Comparison of ENCODE assay signal across 8 cellular contexts in the genomic region with DNA sequence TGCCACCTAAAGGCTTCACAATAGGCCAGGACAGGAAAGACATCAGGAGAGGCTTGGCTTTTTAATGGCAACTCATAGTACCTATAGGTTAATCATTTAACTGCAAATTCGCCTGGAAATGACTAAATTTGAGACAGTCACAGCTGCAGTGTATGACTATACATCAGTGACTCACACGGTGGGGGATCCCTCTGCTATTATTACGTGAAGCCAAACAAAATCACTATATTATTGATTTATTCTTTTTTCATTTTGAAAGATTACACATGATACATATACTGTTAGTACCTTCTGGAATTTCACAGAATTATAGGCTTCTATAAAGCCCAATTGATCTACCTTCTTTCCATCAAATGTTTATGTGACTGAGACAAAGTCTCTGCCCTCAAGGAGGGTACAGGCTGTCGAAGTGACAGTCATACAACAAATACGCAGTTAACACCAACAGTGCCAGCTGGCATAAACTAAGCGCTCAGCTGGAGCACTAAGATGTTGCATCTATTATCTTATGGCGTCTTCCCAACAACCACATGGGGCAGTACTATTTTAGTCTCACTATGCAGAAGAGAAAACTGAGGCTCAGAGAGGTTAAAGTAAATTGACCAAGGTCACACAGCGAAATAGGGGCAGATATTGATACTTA.
DNase-seq lines count a peak whose midpoint lies in the region; ATAC-seq and TF ChIP-seq lines count a peak whose summit lies in the region.

No MANE protein-coding gene starts in this region.

- no peak overlapping the region for H2BK120ac ChIP-seq in neuronal stem cell (ENCODE audit: low read depth, low read length)

- WGBS in SK-N-SH (ENCODE audit: low lambda C conversion rate), result 55% methylated on average over 8 of the region's 8 CpGs
- 53% methylated on average over 8 of the region's 8 CpGs for WGBS in suprapubic skin
- no CpG with 5 or more reads among the region's 8 CpGs for WGBS in neuronal stem cell (ENCODE audit: extremely low coverage in 2 of 2, insufficient read length in 2 of 2, insufficient replicate concordance in 1 of 2), 2 donors

- no peak overlapping the region for H4K8ac ChIP-seq in neuronal stem cell (ENCODE audit: low read depth, low read length)

- H2AK5ac ChIP-seq in neuronal stem cell (ENCODE audit: low read depth, low read length), result no peak overlapping the region

- H3F3A ChIP-seq in SK-N-SH (replicated peaks; ENCODE audit: insufficient read depth), result peaks cover 6% of the 10 kb centered on the region

- H3K36me3 ChIP-seq in SK-N-SH (replicated peaks in 1 of 2; ENCODE audit: control insufficient read depth in 1 of 2, insufficient read depth in 2 of 2, low read length in 1 of 2), result no peaks in the 10 kb centered on the region
- no peaks in the 10 kb centered on the region for H3K36me3 ChIP-seq in suprapubic skin
- H3K36me3 ChIP-seq in neuronal stem cell (replicated peaks in 1 of 2; ENCODE audit: control insufficient read depth in 2 of 2, insufficient read depth in 2 of 2, low read length in 2 of 2), result no peaks in the 10 kb centered on the region

- H3K14ac ChIP-seq in neuronal stem cell (ENCODE audit: low read length), result no peak overlapping the region

- ATAC-seq in SK-N-SH treated with all-trans-retinoic acid at 6 μM for 48 hours (no peak), HG02970 (IDR thresholded peaks at IDR 0.05; ENCODE audit: low FRiP score, unreplicated experiment) (peak; percentile 80)
- peak; percentile 68 for ATAC-seq in activated CD8-positive, alpha-beta T cell treated with anti-CD3 and anti-CD28 coated beads for 36 hours

- peak overlapping the region; percentile 45 for H3K4me3 Mint-ChIP-seq in activated CD8-positive, alpha-beta T cell treated with anti-CD3 and anti-CD28 coated beads for 36 hours
- peak overlapping the region; percentile 8 for H3K4me3 Mint-ChIP-seq in progenitor cell of endocrine pancreas (ENCODE audit: low read depth)

- no peaks in the 10 kb centered on the region for H4K20me1 ChIP-seq in SK-N-SH (ENCODE audit: insufficient read depth)

- H3K4me1 Mint-ChIP-seq in activated CD8-positive, alpha-beta T cell treated with anti-CD3 and anti-CD28 coated beads for 36 hours (ENCODE audit: low read depth), result peaks cover 65% of the 10 kb centered on the region
- H3K4me1 Mint-ChIP-seq in progenitor cell of endocrine pancreas (ENCODE audit: low read depth), result peaks cover 33% of the 10 kb centered on the region

- no peak overlapping the region for H2BK15ac ChIP-seq in neuronal stem cell (ENCODE audit: low read length)

- H2BK5ac ChIP-seq in neuronal stem cell (ENCODE audit: low read length), result no peak overlapping the region

- H3K27me3 ChIP-seq in SK-N-SH (ENCODE audit: insufficient read depth) (no peaks in the 10 kb centered on the region), suprapubic skin (no peaks in the 10 kb centered on the region), neuronal stem cell (ENCODE audit: control insufficient read depth in 3 of 3, insufficient read depth in 3 of 3, low read depth in 1 of 3, low read length in 3 of 3) (no peaks in the 10 kb centered on the region)

- no peak overlapping the region for H3K9ac ChIP-seq in SK-N-SH
- no peak overlapping the region for H3K9ac ChIP-seq in neuronal stem cell (ENCODE audit: low read depth, low read length, poor library complexity)

- intact Hi-C loops in activated CD8-positive, alpha-beta T cell treated with anti-CD3 and anti-CD28 coated beads for 36 hours (cut with micrococcal nuclease), result no loop called here

- H3K9me3 ChIP-seq in SK-N-SH, result no peaks in the 10 kb centered on the region
- no peaks in the 10 kb centered on the region for H3K9me3 ChIP-seq in suprapubic skin
- no peaks in the 10 kb centered on the region for H3K9me3 ChIP-seq in neuronal stem cell (replicated peaks in 1 of 2; ENCODE audit: control insufficient read depth in 2 of 2, insufficient read depth in 1 of 2, low read depth in 1 of 2, low read length in 2 of 2)

- H3K9me3 Mint-ChIP-seq in activated CD8-positive, alpha-beta T cell treated with anti-CD3 and anti-CD28 coated beads for 36 hours, result peaks cover 3% of the 10 kb centered on the region
- no peaks in the 10 kb centered on the region for H3K9me3 Mint-ChIP-seq in progenitor cell of endocrine pancreas (ENCODE audit: low read depth)

- no peaks in the 10 kb centered on the region for H3K9me2 ChIP-seq in SK-N-SH

- no peak for TF ChIP-seq EP300 in SK-N-SH (IDR thresholded peaks at IDR 0.05; ENCODE audit: borderline replicate concordance in 1 of 2, low read depth in 1 of 2, low read length in 1 of 2)
- TF ChIP-seq EP300 in suprapubic skin (IDR thresholded peaks at IDR 0.05), result no peak

- no peaks in the 10 kb centered on the region for H3K27me3 Mint-ChIP-seq in activated CD8-positive, alpha-beta T cell treated with anti-CD3 and anti-CD28 coated beads for 36 hours
- no peaks in the 10 kb centered on the region for H3K27me3 Mint-ChIP-seq in progenitor cell of endocrine pancreas

- H3K27ac ChIP-seq in SK-N-SH (ENCODE audit: low read depth in 2 of 2, low read length in 1 of 2) (no peak overlapping the region), suprapubic skin (no peak overlapping the region), neuronal stem cell (replicated peaks; ENCODE audit: low read length) (no peak overlapping the region)

- CTCF ChIA-PET in SK-N-SH (lab: Yijun Ruan, JAX), result no interaction called here
- CTCF ChIA-PET in activated CD8-positive, alpha-beta T cell treated with anti-CD3 and anti-CD28 coated beads for 36 hours (lab: Charles Lee), result no interaction called here

- no peak for TF ChIP-seq POLR2A in suprapubic skin (IDR thresholded peaks at IDR 0.05)

- no peak overlapping the region for H2AFZ ChIP-seq in SK-N-SH (ENCODE audit: low read depth)
- no peak overlapping the region for H2AFZ ChIP-seq in neuronal stem cell (ENCODE audit: low read length)

- H3K36me3 Mint-ChIP-seq in activated CD8-positive, alpha-beta T cell treated with anti-CD3 and anti-CD28 coated beads for 36 hours (ENCODE audit: low read depth), result peaks cover 3% of the 10 kb centered on the region
- H3K36me3 Mint-ChIP-seq in progenitor cell of endocrine pancreas (ENCODE audit: insufficient read depth), result peaks cover 11% of the 10 kb centered on the region

- H3K27ac Mint-ChIP-seq in activated CD8-positive, alpha-beta T cell treated with anti-CD3 and anti-CD28 coated beads for 36 hours, result peak overlapping the region; percentile 91
- peak overlapping the region; percentile 87 for H3K27ac Mint-ChIP-seq in progenitor cell of endocrine pancreas

- H3K79me1 ChIP-seq in neuronal stem cell (ENCODE audit: low read depth, low read length), result no peaks in the 10 kb centered on the region

- POLR2A ChIA-PET in SK-N-SH (lab: Yijun Ruan, JAX), result no interaction called here
- POLR2A ChIA-PET in activated CD8-positive, alpha-beta T cell treated with anti-CD3 and anti-CD28 coated beads for 36 hours (lab: Charles Lee), result interaction anchor here (1.0 kb wide), 1 partner anchor 8 kb away, joined by 3 read pairs; no protein-coding TSS in a partner anchor

- DNase-seq in SK-N-SH (no peak), progenitor cell of endocrine pancreas (ENCODE audit: low spot score, unreplicated experiment) (no peak), suprapubic skin (ENCODE audit: low spot score in 2 of 2) (no peak), NCI-H748 (lab: John Stamatoyannopoulos, UW; ENCODE audit: unreplicated experiment) (no peak), neuronal stem cell (ENCODE audit: low spot score) (no peak)
- DNase-seq in activated CD8-positive, alpha-beta T cell treated with anti-CD3 and anti-CD28 coated beads for 36 hours, result peak; percentile 78

- no peak overlapping the region for H2BK12ac ChIP-seq in neuronal stem cell (ENCODE audit: low read length)

- H3K4ac ChIP-seq in neuronal stem cell (ENCODE audit: low read length), result no peak overlapping the region

- TF ChIP-seq RAD21 in SK-N-SH (IDR thresholded peaks at IDR 0.05; ENCODE audit: low read length), result no peak

- no peak overlapping the region for H3K18ac ChIP-seq in neuronal stem cell (ENCODE audit: low read length)

- H3K4me3 ChIP-seq in SK-N-SH (ENCODE audit: low read depth in 2 of 2, low read length in 1 of 2) (no peak overlapping the region), suprapubic skin (no peak overlapping the region), neuronal stem cell (ENCODE audit: low read length in 2 of 2) (no peak overlapping the region)

- no peak overlapping the region for H3K4me2 ChIP-seq in SK-N-SH
- H3K4me2 ChIP-seq in neuronal stem cell (ENCODE audit: insufficient read depth, low read length, poor library complexity, severe bottlenecking), result no peak overlapping the region

- TF ChIP-seq CTCF in SK-N-SH (IDR thresholded peaks at IDR 0.05) (no peak), progenitor cell of endocrine pancreas (IDR thresholded peaks at IDR 0.05; ENCODE audit: unreplicated experiment) (no peak), suprapubic skin (IDR thresholded peaks at IDR 0.05) (no peak)
- no peak for TF ChIP-seq CTCF in activated CD8-positive, alpha-beta T cell treated with anti-CD3 and anti-CD28 coated beads for 36 hours (IDR thresholded peaks at IDR 0.05)

- H3K79me2 ChIP-seq in SK-N-SH (ENCODE audit: insufficient read depth), result no peaks in the 10 kb centered on the region

- no peak overlapping the region for H4K91ac ChIP-seq in neuronal stem cell (ENCODE audit: low read depth, low read length, poor library complexity)

- no peaks in the 10 kb centered on the region for H3K4me1 ChIP-seq in SK-N-SH (ENCODE audit: control insufficient read depth in 1 of 2, insufficient read depth in 2 of 2, low read depth in 1 of 2, low read length in 1 of 2)
- peaks cover 28% of the 10 kb centered on the region for H3K4me1 ChIP-seq in suprapubic skin
- peaks cover 6 to 11% of the 10 kb centered on the region in 2 donors for H3K4me1 ChIP-seq in neuronal stem cell (ENCODE audit: control insufficient read depth in 2 of 2, insufficient read depth in 1 of 2, low read depth in 1 of 2, low read length in 2 of 2)

- H3K23ac ChIP-seq in neuronal stem cell (ENCODE audit: low read depth, low read length, poor library complexity), result no peak overlapping the region

TF ChIP-seq in SK-N-SH, 30 proteins besides CTCF, POLR2A, EP300 and RAD21:
- TF ChIP-seq FOSL2 (IDR thresholded peaks at IDR 0.05; ENCODE audit: borderline replicate concordance, low read depth) (0 out of 2 replicates have a peak, but pooled peaks have one; percentile 14), GABPA (IDR thresholded peaks at IDR 0.05; ENCODE audit: low read depth) (no peak)

TF ChIP-seq in SK-N-SH treated with all-trans-retinoic acid at 6 μM for 48 hours, 23 proteins besides CTCF, POLR2A, EP300 and RAD21 (continues in another document):
- TF ChIP-seq TCF4 (CRISPR knock-in tag; IDR thresholded peaks at IDR 0.05; ENCODE audit: borderline replicate concordance) (no peak), ZNF70 (CRISPR knock-in tag; IDR thresholded peaks at IDR 0.05) (no peak)
